In genomic region chr14:53190938-53191337, GRCh38 we compare ENCODE assay signal across 10 cellular contexts. TPM values are rescaled to one million over a fixed set of nuclear protein-coding genes. Genes with fewer than 3 reads are reported as not detected.
DNase-seq lines count a peak whose midpoint lies in the region; ATAC-seq lines count a peak whose summit lies in the region.
"Had no signal": no experiment of that assay in that cellular context is flagged by ENCODE, and none has a peak within 500 bp of the region (broad histone marks: within the 10 kb centered on the region; RNA-seq: fewer than 3 reads in every experiment).

No MANE protein-coding gene starts in this region.

- H3K9me3 Mint-ChIP-seq in activated CD4-positive, alpha-beta T cell treated with anti-CD3 and anti-CD28 coated beads, Interleukin-2, amount 10 ng/mL, durations not matched to agents 24 days and 14 days, result peaks cover 4% of the 10 kb centered on the region
- H3K9me3 Mint-ChIP-seq in stimulated activated naive B cell treated with anti-CD40 and anti-IgM and Interleukin-4, amounts not matched to agents 10 μg/mL and 1 μg/mL and 100 μg/mL, for 72 hours, result no peaks in the 10 kb centered on the region

- H3K27ac Mint-ChIP-seq in activated CD4-positive, alpha-beta T cell treated with anti-CD3 and anti-CD28 coated beads, Interleukin-2, amount 10 ng/mL, durations not matched to agents 24 days and 14 days, result peak overlapping the region; percentile 95
- peak overlapping the region; percentile 80 for H3K27ac Mint-ChIP-seq in stimulated activated naive B cell treated with anti-CD40 and anti-IgM and Interleukin-4, amounts not matched to agents 10 μg/mL and 1 μg/mL and 100 μg/mL, for 72 hours

- peak overlapping the region; percentile 36 for H3K4me3 Mint-ChIP-seq in activated CD4-positive, alpha-beta T cell treated with anti-CD3 and anti-CD28 coated beads, Interleukin-2, amount 10 ng/mL, durations not matched to agents 24 days and 14 days
- H3K4me3 Mint-ChIP-seq in stimulated activated naive B cell treated with anti-CD40 and anti-IgM and Interleukin-4, amounts not matched to agents 10 μg/mL and 1 μg/mL and 100 μg/mL, for 72 hours, result peak overlapping the region; percentile 52 to 62

- H3K36me3 Mint-ChIP-seq in activated CD4-positive, alpha-beta T cell treated with anti-CD3 and anti-CD28 coated beads, Interleukin-2, amount 10 ng/mL, durations not matched to agents 24 days and 14 days (ENCODE audit: low read depth), result no peaks in the 10 kb centered on the region
- peaks cover 0 to 2% of the 10 kb centered on the region in 2 donors for H3K36me3 Mint-ChIP-seq in stimulated activated naive B cell treated with anti-CD40 and anti-IgM and Interleukin-4, amounts not matched to agents 10 μg/mL and 1 μg/mL and 100 μg/mL, for 72 hours

- H3K4me1 Mint-ChIP-seq in activated CD4-positive, alpha-beta T cell treated with anti-CD3 and anti-CD28 coated beads, Interleukin-2, amount 10 ng/mL, durations not matched to agents 24 days and 14 days, result peaks cover 30% of the 10 kb centered on the region
- H3K4me1 Mint-ChIP-seq in stimulated activated naive B cell treated with anti-CD40 and anti-IgM and Interleukin-4, amounts not matched to agents 10 μg/mL and 1 μg/mL and 100 μg/mL, for 72 hours, result peaks cover 15 to 30% of the 10 kb centered on the region in 2 donors

- H3K27me3 Mint-ChIP-seq in activated CD4-positive, alpha-beta T cell treated with anti-CD3 and anti-CD28 coated beads, Interleukin-2, amount 10 ng/mL, durations not matched to agents 24 days and 14 days, result peaks cover 4% of the 10 kb centered on the region
- H3K27me3 Mint-ChIP-seq in stimulated activated naive B cell treated with anti-CD40 and anti-IgM and Interleukin-4, amounts not matched to agents 10 μg/mL and 1 μg/mL and 100 μg/mL, for 72 hours, result no peaks in the 10 kb centered on the region

- intact Hi-C loops in activated CD4-positive, alpha-beta T cell treated with anti-CD3 and anti-CD28 coated beads, Interleukin-2, amount 10 ng/mL, durations not matched to agents 24 days and 14 days (cut with micrococcal nuclease), result loop anchor here (1.0 to 2.0 kb wide), 5 partner anchors 11 to 272 kb away; partner anchors contain the start of gene DDHD1

- peak; percentile 96 to 99 for ATAC-seq in stimulated activated naive B cell treated with anti-CD40 and anti-IgM and Interleukin-4, amounts not matched to agents 10 μg/mL and 1 μg/mL and 100 μg/mL, for 72 hours (replicated peaks)

- DNase-seq in activated T-cell treated with anti-CD3 and anti-CD28 coated beads for 24 hours (ENCODE audit: low read depth), result peak; percentile 57
- no peak for DNase-seq in activated T-cell treated with anti-CD3 and anti-CD28 coated beads, Interleukin-2, amount 50 U/mL, for 1 hour
- DNase-seq in activated CD4-positive, alpha-beta T cell treated with anti-CD3 and anti-CD28 coated beads, Interleukin-2, amount 10 ng/mL, durations not matched to agents 24 days and 14 days, result peak; percentile 67
- peak; percentile 3 for DNase-seq in fibroblast of peridontal ligament (ENCODE audit: extremely low read depth)
- DNase-seq in stimulated activated naive B cell treated with anti-CD40 and anti-IgM and Interleukin-4, amounts not matched to agents 10 μg/mL and 1 μg/mL and 100 μg/mL, for 72 hours, result peak; percentile 72
- no peak for DNase-seq in mesenteric fat pad (ENCODE audit: low spot score)
- DNase-seq in hepatic stellate cell (ENCODE audit: low spot score), result no peak
- DNase-seq in NCI-H446 (lab: John Stamatoyannopoulos, UW), result no peak
- DNase-seq: NCI-H1092 treated with DMSO at 0.1 percent for 48 hours, small intestine had no signal

RNA-seq across cellular contexts. Expression of gene DDHD1, which starts 37.8 kb away (rescaled TPM):
- 67.9 and 70.2 TPM in 2 replicates for total RNA-seq in activated CD4-positive, alpha-beta T cell treated with anti-CD3 and anti-CD28 coated beads, Interleukin-2, amount 10 ng/mL, durations not matched to agents 24 days and 14 days
- 21.3 TPM for total RNA-seq in mesenteric fat pad

Comparison
In these comparisons a context has a peak if more than half of its experiments do, and no peak if none do; other contexts are left out.
1. DNase-seq: peak in activated T-cell treated with anti-CD3 and anti-CD28 coated beads for 24 hours (single experiment), activated CD4-positive, alpha-beta T cell treated with anti-CD3 and anti-CD28 coated beads, Interleukin-2, amount 10 ng/mL, durations not matched to agents 24 days and 14 days (single experiment), fibroblast of peridontal ligament (single experiment) and stimulated activated naive B cell treated with anti-CD40 and anti-IgM and Interleukin-4, amounts not matched to agents 10 μg/mL and 1 μg/mL and 100 μg/mL, for 72 hours (single experiment); none in activated T-cell treated with anti-CD3 and anti-CD28 coated beads, Interleukin-2, amount 50 U/mL, for 1 hour (single experiment), mesenteric fat pad (single experiment), hepatic stellate cell (single experiment) and NCI-H446 (0 of 2).